Comparison of ENCODE assay signal across 8 cellular contexts in genomic region chr1:43554444-43554992, GRCh38. TPM values are rescaled to one million over a fixed set of nuclear protein-coding genes. Genes with fewer than 3 reads are reported as not detected.
A peak's percentile ranks its signal among the peaks of the same experiment; 100 is the strongest.
DNase-seq lines count a peak whose midpoint lies in the region; ATAC-seq lines count a peak whose summit lies in the region.

No MANE protein-coding gene starts in this region.

- H3K4me1 Mint-ChIP-seq in activated CD4-positive, alpha-beta T cell treated with anti-CD3 and anti-CD28 coated beads, Interleukin-2, amount 10 ng/mL, durations not matched to agents 7 days and 5 days = peaks cover 12% of the 10 kb centered on the region
- peaks cover 7% of the 10 kb centered on the region for H3K4me1 Mint-ChIP-seq in activated T-helper 2 cell treated with anti-CD3 and anti-CD28 coated beads, Interferon-gamma antibody, Interleukin-2, Interleukin-4, amounts not matched to agents 10 μg/mL and 5 μg/mL and 100 μg/mL, durations not matched to agents 14 hours and 24 hours and 36 hours (ENCODE audit: low read depth)

- CTCF ChIA-PET in activated CD4-positive, alpha-beta T cell treated with anti-CD3 and anti-CD28 coated beads, Interleukin-2, amount 10 ng/mL, durations not matched to agents 7 days and 5 days (lab: Charles Lee) = interaction anchor here (0.6 to 1.0 kb wide), 7 partner anchors 10 to 432 kb away, joined by 3 to 4 read pairs (median 3); no protein-coding TSS in a partner anchor

- ATAC-seq in GM18858 (IDR thresholded peaks at IDR 0.05; ENCODE audit: unreplicated experiment) = no peak

- H3K4me3 Mint-ChIP-seq in activated CD4-positive, alpha-beta T cell treated with anti-CD3 and anti-CD28 coated beads, Interleukin-2, amount 10 ng/mL, durations not matched to agents 7 days and 5 days = no peak overlapping the region
- H3K4me3 Mint-ChIP-seq in activated T-helper 2 cell treated with anti-CD3 and anti-CD28 coated beads, Interferon-gamma antibody, Interleukin-2, Interleukin-4, amounts not matched to agents 10 μg/mL and 5 μg/mL and 100 μg/mL, durations not matched to agents 14 hours and 24 hours and 36 hours (ENCODE audit: low read depth) = no peak overlapping the region

- peak; percentile 61 for DNase-seq in activated CD4-positive, alpha-beta T cell treated with anti-CD3 and anti-CD28 coated beads, Interleukin-2, amount 10 ng/mL, durations not matched to agents 7 days and 5 days
- DNase-seq in activated CD4-positive, alpha-beta T cell treated with anti-CD3 and anti-CD28 coated beads, Interleukin-2, amount 50 U/mL, for 4 hours = no peak
- DNase-seq in NCI-H1694 (lab: John Stamatoyannopoulos, UW) (peak; percentile 28), iris pigment epithelial cell (ENCODE audit: low read depth) (peak; percentile 59), NCI-H2081 treated with DMSO at 0.1 percent for 48 hours (lab: John Stamatoyannopoulos, UW) (no peak), COLO829 (ENCODE audit: low spot score) (no peak)
- DNase-seq in activated T-helper 2 cell treated with anti-CD3 and anti-CD28 coated beads, Interferon-gamma antibody, Interleukin-2, Interleukin-4, amounts not matched to agents 10 μg/mL and 5 μg/mL and 100 μg/mL, durations not matched to agents 14 hours and 24 hours and 36 hours (ENCODE audit: low spot score) = peak; percentile 40

- H3K9me3 Mint-ChIP-seq in activated CD4-positive, alpha-beta T cell treated with anti-CD3 and anti-CD28 coated beads, Interleukin-2, amount 10 ng/mL, durations not matched to agents 7 days and 5 days = no peaks in the 10 kb centered on the region
- H3K9me3 Mint-ChIP-seq in activated T-helper 2 cell treated with anti-CD3 and anti-CD28 coated beads, Interferon-gamma antibody, Interleukin-2, Interleukin-4, amounts not matched to agents 10 μg/mL and 5 μg/mL and 100 μg/mL, durations not matched to agents 14 hours and 24 hours and 36 hours = no peaks in the 10 kb centered on the region

- H3K27ac Mint-ChIP-seq in activated CD4-positive, alpha-beta T cell treated with anti-CD3 and anti-CD28 coated beads, Interleukin-2, amount 10 ng/mL, durations not matched to agents 7 days and 5 days = peak overlapping the region; percentile 38
- no peak overlapping the region for H3K27ac Mint-ChIP-seq in activated T-helper 2 cell treated with anti-CD3 and anti-CD28 coated beads, Interferon-gamma antibody, Interleukin-2, Interleukin-4, amounts not matched to agents 10 μg/mL and 5 μg/mL and 100 μg/mL, durations not matched to agents 14 hours and 24 hours and 36 hours

- no peaks in the 10 kb centered on the region for H3K36me3 Mint-ChIP-seq in activated CD4-positive, alpha-beta T cell treated with anti-CD3 and anti-CD28 coated beads, Interleukin-2, amount 10 ng/mL, durations not matched to agents 7 days and 5 days (ENCODE audit: low read depth)
- no peaks in the 10 kb centered on the region for H3K36me3 Mint-ChIP-seq in activated T-helper 2 cell treated with anti-CD3 and anti-CD28 coated beads, Interferon-gamma antibody, Interleukin-2, Interleukin-4, amounts not matched to agents 10 μg/mL and 5 μg/mL and 100 μg/mL, durations not matched to agents 14 hours and 24 hours and 36 hours (ENCODE audit: low read depth)

- POLR2A ChIA-PET in activated CD4-positive, alpha-beta T cell treated with anti-CD3 and anti-CD28 coated beads, Interleukin-2, amount 10 ng/mL, durations not matched to agents 7 days and 5 days (lab: Charles Lee) = no interaction called here

- H3K27me3 Mint-ChIP-seq in activated CD4-positive, alpha-beta T cell treated with anti-CD3 and anti-CD28 coated beads, Interleukin-2, amount 10 ng/mL, durations not matched to agents 7 days and 5 days = peaks cover 9% of the 10 kb centered on the region
- H3K27me3 Mint-ChIP-seq in activated T-helper 2 cell treated with anti-CD3 and anti-CD28 coated beads, Interferon-gamma antibody, Interleukin-2, Interleukin-4, amounts not matched to agents 10 μg/mL and 5 μg/mL and 100 μg/mL, durations not matched to agents 14 hours and 24 hours and 36 hours (ENCODE audit: low read depth) = peaks cover 14% of the 10 kb centered on the region

- intact Hi-C loops in activated T-helper 2 cell treated with anti-CD3 and anti-CD28 coated beads, Interferon-gamma antibody, Interleukin-2, Interleukin-4, amounts not matched to agents 10 μg/mL and 5 μg/mL and 100 μg/mL, durations not matched to agents 14 hours and 24 hours and 36 hours (cut with micrococcal nuclease) = no loop called here

RNA-seq across cellular contexts. Expression of gene PTPRF, which starts 23.8 kb away (rescaled TPM):
- total RNA-seq in activated CD4-positive, alpha-beta T cell treated with anti-CD3 and anti-CD28 coated beads, Interleukin-2, amount 10 ng/mL, durations not matched to agents 7 days and 5 days = under 1 TPM; 0.37 to 0.42 TPM
- total RNA-seq in activated T-helper 2 cell treated with anti-CD3 and anti-CD28 coated beads, Interferon-gamma antibody, Interleukin-2, Interleukin-4, amounts not matched to agents 10 μg/mL and 5 μg/mL and 100 μg/mL, durations not matched to agents 14 hours and 24 hours and 36 hours = 3.0 and 3.2 TPM in 2 replicates

Comparison
In these comparisons a context has a peak if more than half of its experiments do, and no peak if none do; other contexts are left out.
1. DNase-seq: peak in activated CD4-positive, alpha-beta T cell treated with anti-CD3 and anti-CD28 coated beads, Interleukin-2, amount 10 ng/mL, durations not matched to agents 7 days and 5 days (single experiment), NCI-H1694 (single experiment), activated T-helper 2 cell treated with anti-CD3 and anti-CD28 coated beads, Interferon-gamma antibody, Interleukin-2, Interleukin-4, amounts not matched to agents 10 μg/mL and 5 μg/mL and 100 μg/mL, durations not matched to agents 14 hours and 24 hours and 36 hours (single experiment) and iris pigment epithelial cell (single experiment); none in activated CD4-positive, alpha-beta T cell treated with anti-CD3 and anti-CD28 coated beads, Interleukin-2, amount 50 U/mL, for 4 hours (0 of 2), NCI-H2081 treated with DMSO at 0.1 percent for 48 hours (single experiment) and COLO829 (single experiment).